ENCODE assay signal across 21 cellular contexts in genomic region chr12:108621161-108621560, GRCh38. TPM values are rescaled to one million over a fixed set of nuclear protein-coding genes. Genes with fewer than 3 reads are reported as not detected.
A peak's percentile ranks its signal among the peaks of the same experiment; 100 is the strongest.
DNase-seq lines count a peak whose midpoint lies in the region; ATAC-seq and TF ChIP-seq lines count a peak whose summit lies in the region.
"Had no signal": no experiment of that assay in that cellular context is flagged by ENCODE, and none has a peak within 500 bp of the region (broad histone marks: within the 10 kb centered on the region; RNA-seq: fewer than 3 reads in every experiment).

No MANE protein-coding gene starts in this region.

- H3K4me1 ChIP-seq in mammary epithelial cell (ENCODE audit: insufficient read depth, low read length), result peaks cover 6% of the 10 kb centered on the region
- H3K4me1 ChIP-seq: breast epithelium, uterus had no signal

- dilution Hi-C loops in mammary epithelial cell (cut with HindIII; ENCODE audit: low sequenced_read_pairs), result no loop called here

- DNase-seq in T-helper 1 cell (no peak), T-helper 17 cell (no peak), dermis microvascular lymphatic vessel endothelial cell (ENCODE audit: low read depth in 2 of 2) (peak; percentile 64 to 74), mammary epithelial cell (no peak), Calu3 (no peak)
- DNase-seq in natural killer cell treated with Interleukin-12 subunit alpha and Interleukin-12 subunit beta and Interleukin-15 and Interleukin-18, amount 100 ng/mL, for 72 hours (ENCODE audit: low spot score), result no peak
- DNase-seq: activated CD4-positive, alpha-beta T cell treated with anti-CD3 and anti-CD28 coated beads for 4 hours; heart right ventricle; HFFc6; NCI-H2107; NCI-H524 treated with DMSO at 0.1 percent for 48 hours; stimulated activated CD4-positive, alpha-beta T cell treated with anti-CD3 and anti-CD28 coated beads, Interleukin-12 subunit alpha, Interleukin-12 subunit beta, amount 100 ng/mL, for 4 hours; uterus had no signal

- H4K20me1 ChIP-seq in mammary epithelial cell (ENCODE audit: insufficient read depth, low read length), result no peaks in the 10 kb centered on the region

- H3K27ac ChIP-seq in mammary epithelial cell (ENCODE audit: insufficient read depth, low read depth, low read length), result no peak overlapping the region
- H3K27ac ChIP-seq: 22Rv1, breast epithelium, epithelial cell of prostate, SK-N-MC, uterus had no signal

- CTCF ChIA-PET in mammary epithelial cell (lab: Charles Lee; ENCODE audit: low non-redundant PET) (no interaction called here), Calu3 (lab: Charles Lee) (no interaction called here)

- no peak overlapping the region for H3K9ac ChIP-seq in mammary epithelial cell (ENCODE audit: insufficient read depth, low read length)

- intact Hi-C loops in mammary epithelial cell (cut with micrococcal nuclease) (loop anchor here (5.0 kb wide), 1 partner anchor 629 kb away; no protein-coding TSS in a partner anchor), Calu3 (cut with micrococcal nuclease; ENCODE audit: unreplicated experiment) (no loop called here)

- TF ChIP-seq CTCF in mammary epithelial cell (conservative IDR thresholded peaks at IDR 0.05 in 1 of 2, IDR thresholded peaks at IDR 0.05 in 1 of 2; ENCODE audit: extremely low read depth in 1 of 2, insufficient read depth in 1 of 2, low read depth in 1 of 2, low read length in 2 of 2) (no peak), Calu3 (IDR thresholded peaks at IDR 0.05; ENCODE audit: unreplicated experiment) (no peak)

- 70% methylated on average over 3 of the region's 3 CpGs for WGBS in mammary epithelial cell (ENCODE audit: low coverage, missing lambda C conversion rate)

- no peaks in the 10 kb centered on the region for H3K27me3 Mint-ChIP-seq in T-helper 1 cell treated with Interleukin-12 subunit alpha and Interleukin-12 subunit beta and Interleukin-4 antibody, amounts not matched to agents 30 μg/mL and 1 μg/mL, for 36 hours (ENCODE audit: low read depth)
- H3K27me3 Mint-ChIP-seq in T-helper 17 cell (no peaks in the 10 kb centered on the region), Calu3 (ENCODE audit: unreplicated experiment) (peaks cover 12% of the 10 kb centered on the region)
- H3K27me3 Mint-ChIP-seq in natural killer cell treated with Interleukin-12 subunit alpha and Interleukin-12 subunit beta and Interleukin-15 and Interleukin-18, amount 100 ng/mL, for 72 hours, result no peaks in the 10 kb centered on the region

- H3K27ac Mint-ChIP-seq in T-helper 1 cell treated with Interleukin-12 subunit alpha and Interleukin-12 subunit beta and Interleukin-4 antibody, amounts not matched to agents 30 μg/mL and 1 μg/mL, for 36 hours, result peak overlapping the region; percentile 83
- H3K27ac Mint-ChIP-seq in T-helper 17 cell (peak overlapping the region; percentile 96), Calu3 (ENCODE audit: unreplicated experiment) (no peak overlapping the region)
- H3K27ac Mint-ChIP-seq in natural killer cell treated with Interleukin-12 subunit alpha and Interleukin-12 subunit beta and Interleukin-15 and Interleukin-18, amount 100 ng/mL, for 72 hours, result peak overlapping the region; percentile 92 to 100
- H3K27ac Mint-ChIP-seq: HFFc6 had no signal

- in situ Hi-C loops in mammary epithelial cell (cut with MboI; ENCODE audit: low sequenced_read_pairs in 2 of 2), result no loop called here

- H3K79me2 ChIP-seq in mammary epithelial cell (ENCODE audit: insufficient read depth, low read length), result no peaks in the 10 kb centered on the region

- no peak overlapping the region for H3K4me3 Mint-ChIP-seq in T-helper 1 cell treated with Interleukin-12 subunit alpha and Interleukin-12 subunit beta and Interleukin-4 antibody, amounts not matched to agents 30 μg/mL and 1 μg/mL, for 36 hours
- H3K4me3 Mint-ChIP-seq in T-helper 17 cell (no peak overlapping the region), Calu3 (ENCODE audit: low read depth, unreplicated experiment) (no peak overlapping the region)
- peak overlapping the region; percentile 43 for H3K4me3 Mint-ChIP-seq in natural killer cell treated with Interleukin-12 subunit alpha and Interleukin-12 subunit beta and Interleukin-15 and Interleukin-18, amount 100 ng/mL, for 72 hours
- H3K4me3 Mint-ChIP-seq: HFFc6 had no signal

- no peaks in the 10 kb centered on the region for H3K36me3 ChIP-seq in mammary epithelial cell (ENCODE audit: insufficient read depth, low read length)
- H3K36me3 ChIP-seq: breast epithelium, uterus had no signal

- H3K4me1 Mint-ChIP-seq in T-helper 1 cell treated with Interleukin-12 subunit alpha and Interleukin-12 subunit beta and Interleukin-4 antibody, amounts not matched to agents 30 μg/mL and 1 μg/mL, for 36 hours (ENCODE audit: low read depth), result peaks cover 59% of the 10 kb centered on the region
- H3K4me1 Mint-ChIP-seq in T-helper 17 cell, result peaks cover 58% of the 10 kb centered on the region
- H3K4me1 Mint-ChIP-seq in natural killer cell treated with Interleukin-12 subunit alpha and Interleukin-12 subunit beta and Interleukin-15 and Interleukin-18, amount 100 ng/mL, for 72 hours (ENCODE audit: low read depth in 2 of 2), result peaks cover 67 to 83% of the 10 kb centered on the region in 2 donors
- H3K4me1 Mint-ChIP-seq in Calu3 (ENCODE audit: low read depth, unreplicated experiment), result peaks cover 10% of the 10 kb centered on the region

- peaks cover 74% of the 10 kb centered on the region for H3K36me3 Mint-ChIP-seq in T-helper 1 cell treated with Interleukin-12 subunit alpha and Interleukin-12 subunit beta and Interleukin-4 antibody, amounts not matched to agents 30 μg/mL and 1 μg/mL, for 36 hours (ENCODE audit: low read depth)
- peaks cover 17% of the 10 kb centered on the region for H3K36me3 Mint-ChIP-seq in T-helper 17 cell (ENCODE audit: low read depth)
- peaks cover 30% of the 10 kb centered on the region for H3K36me3 Mint-ChIP-seq in natural killer cell treated with Interleukin-12 subunit alpha and Interleukin-12 subunit beta and Interleukin-15 and Interleukin-18, amount 100 ng/mL, for 72 hours
- peaks cover 6% of the 10 kb centered on the region for H3K36me3 Mint-ChIP-seq in Calu3 (ENCODE audit: insufficient read depth, unreplicated experiment)

- BruUV-seq in mammary epithelial cell (replicated peaks; lab: Mats Ljungman, UMichigan), result no TSS peak
- BruUV-seq in Calu3 (replicated peaks; lab: Mats Ljungman, UMichigan), result no TSS peak

- no peak for ATAC-seq in T-helper 17 cell
- no peak for ATAC-seq in natural killer cell treated with Interleukin-12 subunit alpha and Interleukin-12 subunit beta and Interleukin-15 and Interleukin-18, amount 100 ng/mL, for 72 hours
- no peak for ATAC-seq in HG02973 (IDR thresholded peaks at IDR 0.05; ENCODE audit: unreplicated experiment)
- ATAC-seq: heart right ventricle, left lung, right cardiac atrium had no signal

- no peak overlapping the region for H3K4me2 ChIP-seq in mammary epithelial cell (ENCODE audit: insufficient read depth, low read depth, low read length)

- H2AFZ ChIP-seq in mammary epithelial cell (ENCODE audit: low read depth, low read length), result no peak overlapping the region

- H3K27me3 ChIP-seq in mammary epithelial cell (ENCODE audit: insufficient read depth, low read length), result no peaks in the 10 kb centered on the region
- H3K27me3 ChIP-seq: breast epithelium, heart right ventricle, left lung, uterus had no signal

- H3K9me3 ChIP-seq in T-helper 17 cell (ENCODE audit: control insufficient read depth, low read length, poor library complexity, severe bottlenecking) (no peaks in the 10 kb centered on the region), mammary epithelial cell (replicated peaks; ENCODE audit: insufficient read depth, low read length) (peaks cover under 1% of the 10 kb centered on the region)
- H3K9me3 ChIP-seq: breast epithelium, heart right ventricle, uterus had no signal

- H3K4me3 ChIP-seq in mammary epithelial cell (replicated peaks in 1 of 3; ENCODE audit: insufficient read depth in 1 of 3, low read depth in 2 of 3, low read length in 3 of 3), result no peak overlapping the region
- H3K4me3 ChIP-seq: breast epithelium, heart right ventricle, left lung, SK-N-MC, uterus had no signal

- H3K9me3 Mint-ChIP-seq in T-helper 1 cell treated with Interleukin-12 subunit alpha and Interleukin-12 subunit beta and Interleukin-4 antibody, amounts not matched to agents 30 μg/mL and 1 μg/mL, for 36 hours, result peaks cover 10% of the 10 kb centered on the region
- peaks cover 4% of the 10 kb centered on the region for H3K9me3 Mint-ChIP-seq in natural killer cell treated with Interleukin-12 subunit alpha and Interleukin-12 subunit beta and Interleukin-15 and Interleukin-18, amount 100 ng/mL, for 72 hours
- H3K9me3 Mint-ChIP-seq in Calu3 (ENCODE audit: low read depth, unreplicated experiment), result no peaks in the 10 kb centered on the region

RNA-seq across cellular contexts. Expression of gene SELPLG, which starts 12.5 kb away (rescaled TPM):
- total RNA-seq in T-helper 17 cell, result 100 to 1,000 TPM in 1 of 2 donors, 10 to 100 TPM in 1; 91.3 to 131 TPM
- total RNA-seq in dermis microvascular lymphatic vessel endothelial cell, result 0.13 and 0.26 TPM in 2 replicates
- total RNA-seq in natural killer cell treated with Interleukin-12 subunit alpha and Interleukin-12 subunit beta and Interleukin-15 and Interleukin-18, amount 100 ng/mL, for 72 hours, result 10 to 100 TPM; 26.5 to 34.6 TPM
- under 1 TPM; 0.47 to 0.50 TPM for total RNA-seq in mammary epithelial cell
- 0.63 TPM for polyA plus RNA-seq in mammary epithelial cell
- polyA minus RNA-seq in mammary epithelial cell, result not detected
- 0.54 and 0.76 TPM in 2 replicates for total RNA-seq in Calu3 (2022)

RNA-seq across cellular contexts. Expression of gene TMEM119, which starts 23.3 kb away (rescaled TPM):
- total RNA-seq in T-helper 17 cell, result 1 to 10 TPM; 3.9 to 5.0 TPM
- total RNA-seq in dermis microvascular lymphatic vessel endothelial cell, result not detected in 2 replicates
- total RNA-seq in natural killer cell treated with Interleukin-12 subunit alpha and Interleukin-12 subunit beta and Interleukin-15 and Interleukin-18, amount 100 ng/mL, for 72 hours, result not detected
- total RNA-seq in mammary epithelial cell, result 1 to 10 TPM in 1 of 2 donors, not detected in 1; 1.0 TPM
- not detected for polyA plus RNA-seq in mammary epithelial cell
- not detected for polyA minus RNA-seq in mammary epithelial cell
- not detected in 2 replicates for total RNA-seq in Calu3 (2022)

RNA-seq across cellular contexts. Expression of gene ISCU, which starts 58.8 kb away (rescaled TPM):
- 100 to 1,000 TPM; 139 to 177 TPM for total RNA-seq in T-helper 17 cell
- total RNA-seq in dermis microvascular lymphatic vessel endothelial cell, result 50.7 and 67.9 TPM in 2 replicates
- 10 to 100 TPM; 66.1 to 85.3 TPM for total RNA-seq in natural killer cell treated with Interleukin-12 subunit alpha and Interleukin-12 subunit beta and Interleukin-15 and Interleukin-18, amount 100 ng/mL, for 72 hours
- 10 to 100 TPM; 55.3 to 77.6 TPM for total RNA-seq in mammary epithelial cell
- polyA plus RNA-seq in mammary epithelial cell, result 79.1 TPM
- 64.0 TPM for polyA minus RNA-seq in mammary epithelial cell
- 71.6 and 85.8 TPM in 2 replicates for total RNA-seq in Calu3 (2022)

Comparison
In these comparisons a context has a peak if more than half of its experiments do, and no peak if none do; other contexts are left out.
1. DNase-seq: peak in dermis microvascular lymphatic vessel endothelial cell (2 of 2); none in T-helper 1 cell (0 of 5), T-helper 17 cell (0 of 3), natural killer cell treated with Interleukin-12 subunit alpha and Interleukin-12 subunit beta and Interleukin-15 and Interleukin-18, amount 100 ng/mL, for 72 hours (single experiment), mammary epithelial cell (single experiment) and Calu3 (single experiment).
2. RNA of gene SELPLG, which starts 12.5 kb away (total RNA-seq): 91.3 to 131 TPM in T-helper 17 cell and 26.5 to 34.6 TPM in natural killer cell treated with Interleukin-12 subunit alpha and Interleukin-12 subunit beta and Interleukin-15 and Interleukin-18, amount 100 ng/mL, for 72 hours; 0.54 to 0.76 TPM in Calu3, 0.47 to 0.50 TPM in mammary epithelial cell and 0.13 to 0.26 TPM in dermis microvascular lymphatic vessel endothelial cell; every median in the first group is over 10 times any median in the second.